In genomic region chr9:94881454-94881853, GRCh38 we compare ENCODE assay signal across 24 cellular contexts.
DNase-seq lines count a peak whose midpoint lies in the region; ATAC-seq, FAIRE-seq and TF ChIP-seq lines count a peak whose summit lies in the region.
"Had no signal": no experiment of that assay in that cellular context is flagged by ENCODE, and none has a peak within 500 bp of the region (broad histone marks: within the 10 kb centered on the region; RNA-seq: fewer than 3 reads in every experiment).

No MANE protein-coding gene starts in this region.

- no peaks in the 10 kb centered on the region for H3K36me3 Mint-ChIP-seq in natural killer cell
- H3K36me3 Mint-ChIP-seq in natural killer cell treated with Interleukin-12 subunit alpha and Interleukin-12 subunit beta and Interleukin-15 and Interleukin-18, amount 100 ng/mL, for 72 hours = no peaks in the 10 kb centered on the region
- no peaks in the 10 kb centered on the region for H3K36me3 Mint-ChIP-seq in astrocyte (ENCODE audit: low read depth, unreplicated experiment)
- no peaks in the 10 kb centered on the region for H3K36me3 Mint-ChIP-seq in osteocyte (ENCODE audit: unreplicated experiment)
- H3K36me3 Mint-ChIP-seq: activated CD4-positive, alpha-beta memory T cell treated with anti-CD3 and anti-CD28 coated beads for 36 hours; activated naive CD8-positive, alpha-beta T cell; CD14-positive monocyte; T-cell had no signal

- H3K4me2 ChIP-seq in astrocyte (ENCODE audit: low read length) = no peak overlapping the region

- 65 to 83% (median 78%) methylated on average over 2 of the region's 2 CpGs for WGBS in ovary, 3 donors

- TF ChIP-seq POLR2A in ovary (IDR thresholded peaks at IDR 0.05) = no peak

- no peak overlapping the region for H3K9ac ChIP-seq in astrocyte (ENCODE audit: low read length)

- intact Hi-C loops in natural killer cell (cut with micrococcal nuclease) = no loop called here
- intact Hi-C loops in ovary (cut with DNase I) = no loop called here

- H3K27me3 ChIP-seq in astrocyte (ENCODE audit: insufficient read depth, low read length) = no peaks in the 10 kb centered on the region
- no peaks in the 10 kb centered on the region for H3K27me3 ChIP-seq in ovary
- H3K27me3 ChIP-seq: upper lobe of right lung had no signal

- H3K27ac ChIP-seq in astrocyte (ENCODE audit: low read depth, low read length) (no peak overlapping the region), ovary (no peak overlapping the region)
- H3K27ac ChIP-seq: upper lobe of right lung had no signal

- FAIRE-seq in astrocyte (lab: Jason Lieb, UNC) = no peak
- FAIRE-seq in HTR-8/SVneo (lab: Jason Lieb, UNC) = no peak
- FAIRE-seq: D721Med had no signal

- H3K9me3 ChIP-seq in astrocyte (ENCODE audit: insufficient read depth, low read depth, low read length) = no peaks in the 10 kb centered on the region
- no peaks in the 10 kb centered on the region for H3K9me3 ChIP-seq in ovary
- H3K9me3 ChIP-seq: upper lobe of right lung had no signal

- ATAC-seq in natural killer cell (no peak), HG02678 (IDR thresholded peaks at IDR 0.05; ENCODE audit: unreplicated experiment) (no peak)
- no peak for ATAC-seq in natural killer cell treated with Interleukin-12 subunit alpha and Interleukin-12 subunit beta and Interleukin-15 and Interleukin-18, amount 100 ng/mL, for 72 hours
- ATAC-seq: HCT116, T-cell had no signal

- H3K79me2 ChIP-seq in astrocyte (ENCODE audit: insufficient read depth, low read length) = no peaks in the 10 kb centered on the region

- no peak for TF ChIP-seq CTCF in natural killer cell (IDR thresholded peaks at IDR 0.05)
- no peak for TF ChIP-seq CTCF in astrocyte (IDR thresholded peaks at IDR 0.05; ENCODE audit: insufficient read depth, low read depth, low read length)
- no peak for TF ChIP-seq CTCF in osteocyte (IDR thresholded peaks at IDR 0.05)
- TF ChIP-seq CTCF in ovary (IDR thresholded peaks at IDR 0.05) = no peak

- no peak for DNase-seq in natural killer cell
- no peak for DNase-seq in natural killer cell treated with Interleukin-12 subunit alpha and Interleukin-12 subunit beta and Interleukin-15 and Interleukin-18, amount 100 ng/mL, for 72 hours (ENCODE audit: low spot score)
- DNase-seq in astrocyte (ENCODE audit: low read depth) = no peak
- DNase-seq in osteocyte (ENCODE audit: extremely low spot score, unreplicated experiment) = no peak
- no peak for DNase-seq in stimulated activated naive CD4-positive, alpha-beta T cell treated with Interleukin-2 at 50 U/mL for 16 hours (lab: John Stamatoyannopoulos, UW)
- DNase-seq in HTR-8/SVneo (ENCODE audit: insufficient read length, low spot score) = no peak
- DNase-seq in ovary = no peak
- DNase-seq: activated CD4-positive, alpha-beta memory T cell treated with anti-CD3 and anti-CD28 coated beads for 36 hours; activated CD4-positive, CD25-positive, alpha-beta regulatory T cell; activated CD8-positive, alpha-beta memory T cell treated with anti-CD3 and anti-CD28 coated beads, Interleukin-2, amount 50 U/mL, for 48 hours; mesendoderm; NCI-H1092; NCI-H187; NCI-H69; nephron progenitor cell; SHP77 treated with DMSO at 0.1 percent for 48 hours; T-cell; upper lobe of right lung had no signal

- peak overlapping the region; percentile 11 to 34 for H3K27ac Mint-ChIP-seq in natural killer cell
- no peak overlapping the region for H3K27ac Mint-ChIP-seq in natural killer cell treated with Interleukin-12 subunit alpha and Interleukin-12 subunit beta and Interleukin-15 and Interleukin-18, amount 100 ng/mL, for 72 hours
- peak overlapping the region; percentile 66 for H3K27ac Mint-ChIP-seq in astrocyte (ENCODE audit: unreplicated experiment)
- peak overlapping the region; percentile 72 for H3K27ac Mint-ChIP-seq in osteocyte (ENCODE audit: unreplicated experiment)
- H3K27ac Mint-ChIP-seq: activated CD4-positive, alpha-beta memory T cell treated with anti-CD3 and anti-CD28 coated beads for 36 hours; activated naive CD8-positive, alpha-beta T cell; activated T-helper 2 cell treated with anti-CD3 and anti-CD28 coated beads, Interferon-gamma antibody, Interleukin-2, Interleukin-4, amounts not matched to agents 10 μg/mL and 5 μg/mL and 100 μg/mL, durations not matched to agents 14 hours and 24 hours and 36 hours; CD14-positive monocyte; T-cell had no signal

- no peak for TF ChIP-seq EP300 in ovary (IDR thresholded peaks at IDR 0.05)

- H3K4me3 Mint-ChIP-seq in natural killer cell (no peak overlapping the region), astrocyte (ENCODE audit: unreplicated experiment) (no peak overlapping the region), osteocyte (ENCODE audit: unreplicated experiment) (no peak overlapping the region)
- no peak overlapping the region for H3K4me3 Mint-ChIP-seq in natural killer cell treated with Interleukin-12 subunit alpha and Interleukin-12 subunit beta and Interleukin-15 and Interleukin-18, amount 100 ng/mL, for 72 hours
- H3K4me3 Mint-ChIP-seq: activated CD4-positive, alpha-beta memory T cell treated with anti-CD3 and anti-CD28 coated beads for 36 hours; activated naive CD8-positive, alpha-beta T cell; CD14-positive monocyte; nephron progenitor cell; T-cell had no signal

- no peaks in the 10 kb centered on the region for H4K20me1 ChIP-seq in astrocyte (ENCODE audit: insufficient read depth, low read length)

- H3K4me3 ChIP-seq in astrocyte (ENCODE audit: insufficient read depth, low read depth, low read length) = no peak overlapping the region
- no peak overlapping the region for H3K4me3 ChIP-seq in ovary
- H3K4me3 ChIP-seq: upper lobe of right lung had no signal

- peaks cover 17% of the 10 kb centered on the region for H3K4me1 ChIP-seq in astrocyte (ENCODE audit: insufficient read depth, low read length)
- peaks cover 7% of the 10 kb centered on the region for H3K4me1 ChIP-seq in ovary (ENCODE audit: insufficient read depth)

- no peaks in the 10 kb centered on the region for H3K27me3 Mint-ChIP-seq in natural killer cell (ENCODE audit: low read depth in 2 of 2)
- no peaks in the 10 kb centered on the region for H3K27me3 Mint-ChIP-seq in natural killer cell treated with Interleukin-12 subunit alpha and Interleukin-12 subunit beta and Interleukin-15 and Interleukin-18, amount 100 ng/mL, for 72 hours
- no peaks in the 10 kb centered on the region for H3K27me3 Mint-ChIP-seq in astrocyte (ENCODE audit: low read depth, unreplicated experiment)
- no peaks in the 10 kb centered on the region for H3K27me3 Mint-ChIP-seq in osteocyte (ENCODE audit: unreplicated experiment)
- H3K27me3 Mint-ChIP-seq: activated CD4-positive, alpha-beta memory T cell treated with anti-CD3 and anti-CD28 coated beads for 36 hours; activated naive CD8-positive, alpha-beta T cell; T-cell had no signal

- H3K36me3 ChIP-seq in astrocyte (ENCODE audit: insufficient read depth, low read length) = no peaks in the 10 kb centered on the region
- no peaks in the 10 kb centered on the region for H3K36me3 ChIP-seq in ovary
- H3K36me3 ChIP-seq: upper lobe of right lung had no signal

- H3K9me3 Mint-ChIP-seq in natural killer cell (no peaks in the 10 kb centered on the region), astrocyte (ENCODE audit: unreplicated experiment) (no peaks in the 10 kb centered on the region), osteocyte (ENCODE audit: unreplicated experiment) (no peaks in the 10 kb centered on the region)
- no peaks in the 10 kb centered on the region for H3K9me3 Mint-ChIP-seq in natural killer cell treated with Interleukin-12 subunit alpha and Interleukin-12 subunit beta and Interleukin-15 and Interleukin-18, amount 100 ng/mL, for 72 hours
- H3K9me3 Mint-ChIP-seq: activated T-helper 2 cell treated with anti-CD3 and anti-CD28 coated beads, Interferon-gamma antibody, Interleukin-2, Interleukin-4, amounts not matched to agents 10 μg/mL and 5 μg/mL and 100 μg/mL, durations not matched to agents 14 hours and 24 hours and 36 hours; CD14-positive monocyte; nephron progenitor cell; T-cell had no signal

- H3K4me1 Mint-ChIP-seq in natural killer cell (peaks cover 24 to 37% of the 10 kb centered on the region in 2 donors), astrocyte (ENCODE audit: low read depth, unreplicated experiment) (peaks cover 51% of the 10 kb centered on the region), osteocyte (ENCODE audit: unreplicated experiment) (peaks cover 48% of the 10 kb centered on the region)
- peaks cover 18 to 24% of the 10 kb centered on the region in 2 donors for H3K4me1 Mint-ChIP-seq in natural killer cell treated with Interleukin-12 subunit alpha and Interleukin-12 subunit beta and Interleukin-15 and Interleukin-18, amount 100 ng/mL, for 72 hours (ENCODE audit: low read depth in 2 of 2)

- no peak overlapping the region for H2AFZ ChIP-seq in astrocyte (ENCODE audit: low read depth, low read length)

Comparison
In these comparisons a context has a peak if more than half of its experiments do, and no peak if none do; other contexts are left out.
1. H3K27ac Mint-ChIP-seq: peak in natural killer cell (2 of 2), astrocyte (single experiment) and osteocyte (single experiment); none in natural killer cell treated with Interleukin-12 subunit alpha and Interleukin-12 subunit beta and Interleukin-15 and Interleukin-18, amount 100 ng/mL, for 72 hours (0 of 2).